ENCODE assay signal across 1 cellular context in genomic region chr10:103470755-103471653, GRCh38.
TF ChIP-seq lines count a peak whose summit lies in the region.

No MANE protein-coding gene starts in this region.

TF ChIP-seq in GM12878, 131 proteins besides CTCF, POLR2A, EP300 and RAD21 (continued from another document):
- TF ChIP-seq, protein P1, sequence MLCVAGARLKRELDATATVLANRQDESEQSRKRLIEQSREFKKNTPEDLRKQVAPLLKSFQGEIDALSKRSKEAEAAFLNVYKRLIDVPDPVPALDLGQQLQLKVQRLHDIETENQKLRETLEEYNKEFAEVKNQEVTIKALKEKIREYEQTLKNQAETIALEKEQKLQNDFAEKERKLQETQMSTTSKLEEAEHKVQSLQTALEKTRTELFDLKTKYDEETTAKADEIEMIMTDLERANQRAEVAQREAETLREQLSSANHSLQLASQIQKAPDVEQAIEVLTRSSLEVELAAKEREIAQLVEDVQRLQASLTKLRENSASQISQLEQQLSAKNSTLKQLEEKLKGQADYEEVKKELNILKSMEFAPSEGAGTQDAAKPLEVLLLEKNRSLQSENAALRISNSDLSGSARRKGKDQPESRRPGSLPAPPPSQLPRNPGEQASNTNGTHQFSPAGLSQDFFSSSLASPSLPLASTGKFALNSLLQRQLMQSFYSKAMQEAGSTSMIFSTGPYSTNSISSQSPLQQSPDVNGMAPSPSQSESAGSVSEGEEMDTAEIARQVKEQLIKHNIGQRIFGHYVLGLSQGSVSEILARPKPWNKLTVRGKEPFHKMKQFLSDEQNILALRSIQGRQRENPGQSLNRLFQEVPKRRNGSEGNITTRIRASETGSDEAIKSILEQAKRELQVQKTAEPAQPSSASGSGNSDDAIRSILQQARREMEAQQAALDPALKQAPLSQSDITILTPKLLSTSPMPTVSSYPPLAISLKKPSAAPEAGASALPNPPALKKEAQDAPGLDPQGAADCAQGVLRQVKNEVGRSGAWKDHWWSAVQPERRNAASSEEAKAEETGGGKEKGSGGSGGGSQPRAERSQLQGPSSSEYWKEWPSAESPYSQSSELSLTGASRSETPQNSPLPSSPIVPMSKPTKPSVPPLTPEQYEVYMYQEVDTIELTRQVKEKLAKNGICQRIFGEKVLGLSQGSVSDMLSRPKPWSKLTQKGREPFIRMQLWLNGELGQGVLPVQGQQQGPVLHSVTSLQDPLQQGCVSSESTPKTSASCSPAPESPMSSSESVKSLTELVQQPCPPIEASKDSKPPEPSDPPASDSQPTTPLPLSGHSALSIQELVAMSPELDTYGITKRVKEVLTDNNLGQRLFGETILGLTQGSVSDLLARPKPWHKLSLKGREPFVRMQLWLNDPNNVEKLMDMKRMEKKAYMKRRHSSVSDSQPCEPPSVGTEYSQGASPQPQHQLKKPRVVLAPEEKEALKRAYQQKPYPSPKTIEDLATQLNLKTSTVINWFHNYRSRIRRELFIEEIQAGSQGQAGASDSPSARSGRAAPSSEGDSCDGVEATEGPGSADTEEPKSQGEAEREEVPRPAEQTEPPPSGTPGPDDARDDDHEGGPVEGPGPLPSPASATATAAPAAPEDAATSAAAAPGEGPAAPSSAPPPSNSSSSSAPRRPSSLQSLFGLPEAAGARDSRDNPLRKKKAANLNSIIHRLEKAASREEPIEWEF (IDR thresholded peaks at IDR 0.05; ENCODE audit: insufficient replicate concordance, low read depth, low read length): no peak
- TF ChIP-seq FOS (IDR thresholded peaks at IDR 0.05; ENCODE audit: borderline replicate concordance, extremely low read depth, insufficient read length) (no peak), CBX3 (IDR thresholded peaks at IDR 0.05; ENCODE audit: borderline replicate concordance, low read depth) (no peak), WRNIP1 (IDR thresholded peaks at IDR 0.05; ENCODE audit: borderline replicate concordance, low read depth, low read length) (no peak), ZNF207 (IDR thresholded peaks at IDR 0.05; ENCODE audit: borderline replicate concordance) (no peak), EGR1 (IDR thresholded peaks at IDR 0.05; ENCODE audit: borderline replicate concordance in 1 of 2, low read depth in 2 of 2, low read length in 2 of 2) (peak in 1 of 2 experiments; percentile 74; a peak in 2 of 3 replicates), SP1 (IDR thresholded peaks at IDR 0.05; ENCODE audit: low read depth, low read length) (peak; percentile 61), SIX5 (IDR thresholded peaks at IDR 0.05; ENCODE audit: low read depth, low read length, severe bottlenecking) (peak; percentile 34), BRCA1 (IDR thresholded peaks at IDR 0.05; ENCODE audit: low read depth, low read length) (no peak), JUND (IDR thresholded peaks at IDR 0.05; ENCODE audit: low read depth, low read length) (peak; percentile 66)
- TF ChIP-seq, protein P2, sequence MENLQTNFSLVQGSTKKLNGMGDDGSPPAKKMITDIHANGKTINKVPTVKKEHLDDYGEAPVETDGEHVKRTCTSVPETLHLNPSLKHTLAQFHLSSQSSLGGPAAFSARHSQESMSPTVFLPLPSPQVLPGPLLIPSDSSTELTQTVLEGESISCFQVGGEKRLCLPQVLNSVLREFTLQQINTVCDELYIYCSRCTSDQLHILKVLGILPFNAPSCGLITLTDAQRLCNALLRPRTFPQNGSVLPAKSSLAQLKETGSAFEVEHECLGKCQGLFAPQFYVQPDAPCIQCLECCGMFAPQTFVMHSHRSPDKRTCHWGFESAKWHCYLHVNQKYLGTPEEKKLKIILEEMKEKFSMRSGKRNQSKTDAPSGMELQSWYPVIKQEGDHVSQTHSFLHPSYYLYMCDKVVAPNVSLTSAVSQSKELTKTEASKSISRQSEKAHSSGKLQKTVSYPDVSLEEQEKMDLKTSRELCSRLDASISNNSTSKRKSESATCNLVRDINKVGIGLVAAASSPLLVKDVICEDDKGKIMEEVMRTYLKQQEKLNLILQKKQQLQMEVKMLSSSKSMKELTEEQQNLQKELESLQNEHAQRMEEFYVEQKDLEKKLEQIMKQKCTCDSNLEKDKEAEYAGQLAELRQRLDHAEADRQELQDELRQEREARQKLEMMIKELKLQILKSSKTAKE (IDR thresholded peaks at IDR 0.05; ENCODE audit: low read depth, poor library complexity, severe bottlenecking): peak; percentile 67
TF ChIP-seq in GM12878: peak in this region for 52.
